ENCODE assay signal across 8 cellular contexts in genomic region chr11:64185323-64186204, GRCh38. TPM values are rescaled to one million over a fixed set of nuclear protein-coding genes. Genes with fewer than 3 reads are reported as not detected.
DNase-seq lines count a peak whose midpoint lies in the region; ATAC-seq, FAIRE-seq and TF ChIP-seq lines count a peak whose summit lies in the region.

Gene STIP1, plus strand, starts transcription at chr11:64186171. Its CDS starts 91 bp downstream, at chr11:64186262.

- peaks cover 19% of the 10 kb centered on the region for H3K4me1 ChIP-seq in keratinocyte (ENCODE audit: control insufficient read depth, extremely low read depth, insufficient read depth, low read length)

- H3K27ac ChIP-seq in keratinocyte (ENCODE audit: control insufficient read depth, insufficient read depth, low read length), result peak within 1 kb of the TSS; percentile 69

- dilution Hi-C loops in keratinocyte (cut with MboI; ENCODE audit: extremely low pct_ligation_motif_present, low sequenced_read_pairs), result no loop called here

- ATAC-seq in GM19043 (IDR thresholded peaks at IDR 0.05; ENCODE audit: low read depth, unreplicated experiment) (peak; percentile 86), HG03378 (IDR thresholded peaks at IDR 0.05; ENCODE audit: unreplicated experiment) (peak; percentile 89)

- H3K27me3 ChIP-seq in keratinocyte (ENCODE audit: control insufficient read depth, extremely low read depth, insufficient read depth, low read length), result no peaks in the 10 kb centered on the region

- H3K9me3 ChIP-seq in keratinocyte (ENCODE audit: control insufficient read depth, low read depth, low read length), result no peaks in the 10 kb centered on the region

- H3K4me2 ChIP-seq in keratinocyte (ENCODE audit: control insufficient read depth, extremely low read depth, insufficient read depth, low read depth, low read length), result peak within 1 kb of the TSS; percentile 99

- peaks cover 24% of the 10 kb centered on the region for H3K79me2 ChIP-seq in keratinocyte (ENCODE audit: control insufficient read depth, insufficient read depth, low read length)

- TF ChIP-seq CTCF in keratinocyte (optimal IDR thresholded peaks at IDR 0.05 in 1 of 3, IDR thresholded peaks at IDR 0.05 in 1 of 3, conservative IDR thresholded peaks at IDR 0.05 in 1 of 3; ENCODE audit: extremely low read depth in 1 of 3, insufficient read depth in 2 of 3, low read length in 3 of 3), result peak; percentile 26 to 57 (median 34)

- peaks cover 5% of the 10 kb centered on the region for H4K20me1 ChIP-seq in keratinocyte (ENCODE audit: control insufficient read depth, extremely low read depth, insufficient read depth, low read length)

- H3K9ac ChIP-seq in keratinocyte (ENCODE audit: control insufficient read depth, extremely low read depth, insufficient read depth, low read length), result peak within 1 kb of the TSS; percentile 78

- peak within 1 kb of the TSS; percentile 76 to 89 (median 88) for H3K4me3 ChIP-seq in keratinocyte (ENCODE audit: control insufficient read depth in 2 of 3, extremely low read depth in 1 of 3, insufficient read depth in 2 of 3, low read depth in 1 of 3, low read length in 3 of 3)

- peak; percentile 98 to 99 for DNase-seq in AML-193 (lab: John Stamatoyannopoulos, UW)
- DNase-seq in NCI-H460 (ENCODE audit: extremely low read depth, low read depth), result peak; percentile 99
- peak; percentile 97 for DNase-seq in activated CD4-positive, CD25-positive, alpha-beta regulatory T cell treated with anti-CD3 and anti-CD28 coated beads, Interleukin-2, amount 50 U/mL, for 72 hours
- peak; percentile 99 for DNase-seq in cerebellum (ENCODE audit: low spot score)
- peak; percentile 99 for DNase-seq in keratinocyte (ENCODE audit: low read depth, low spot score)
- DNase-seq in stimulated activated CD4-positive, alpha-beta T cell treated with anti-CD3 and anti-CD28 coated beads, Interleukin-15, amount 100 ng/mL, for 24 hours, result peak; percentile 98

- H2AFZ ChIP-seq in keratinocyte (ENCODE audit: control insufficient read depth, low read length), result peak within 1 kb of the TSS; percentile 74

- H3K36me3 ChIP-seq in keratinocyte (ENCODE audit: control insufficient read depth in 2 of 2, extremely low read depth in 1 of 2, insufficient read depth in 2 of 2, low read length in 2 of 2), result peaks cover 0 to 12% of the 10 kb centered on the region in 2 experiments

- H3K9me1 ChIP-seq in keratinocyte (ENCODE audit: control insufficient read depth, extremely low read depth, insufficient read depth, low read length), result no peaks in the 10 kb centered on the region

- FAIRE-seq in keratinocyte (lab: Jason Lieb, UNC), result peak; percentile 63

RNA-seq across cellular contexts. Expression of gene STIP1, which starts in this region (rescaled TPM):
- 147 and 154 TPM in 2 replicates for total RNA-seq in NCI-H460 (2014; rRNA removed; shearing (Covaris generic))
- polyA plus RNA-seq in NCI-H460 (2014; cell fraction: nucleus; rRNA removed), result 163 and 207 TPM in 2 replicates
- 72.8 TPM for total RNA-seq in cerebellum
- 157 to 215 TPM (median 206 TPM) in 3 replicates for polyA plus RNA-seq in keratinocyte
- 97.8 TPM for polyA plus RNA-seq in keratinocyte (2011; ENCODE audit: low read depth)
- 136 and 190 TPM in 2 replicates for polyA plus RNA-seq in keratinocyte (2011; cell fraction: cytosol; rRNA removed)
- polyA plus RNA-seq in keratinocyte (2011; cell fraction: nucleus; rRNA removed), result 162 TPM in 2 replicates
- polyA plus RNA-seq in keratinocyte (2012; ENCODE audit: low replicate concordance), result 128 and 202 TPM in 2 replicates
- polyA minus RNA-seq in keratinocyte, result 149 to 312 TPM (median 240 TPM) in 3 replicates
- polyA minus RNA-seq in keratinocyte (2011; cell fraction: cytosol; rRNA and poly(A)+ RNA removed), result 114 TPM
- polyA minus RNA-seq in keratinocyte (2011; cell fraction: nucleus; rRNA and poly(A)+ RNA removed), result 110 and 149 TPM in 2 replicates

Comparison
In these comparisons a context has a peak if more than half of its experiments do, and no peak if none do; other contexts are left out.
1. Peak in every context shown above with its lines: DNase-seq, ATAC-seq, H3K4me3 ChIP-seq and H3K27ac ChIP-seq.